ENCODE assay signal across 8 cellular contexts in genomic region chr5:112707187-112708179, GRCh38. TPM values are rescaled to one million over a fixed set of nuclear protein-coding genes. Genes with fewer than 3 reads are reported as not detected.
DNase-seq lines count a peak whose midpoint lies in the region; ATAC-seq and TF ChIP-seq lines count a peak whose summit lies in the region.

No MANE protein-coding gene starts in this region.

- H2BK5ac ChIP-seq in H9 (ENCODE audit: insufficient read length, low read length), result no peak overlapping the region

- peaks cover 0 to 4% (median 0%) of the 10 kb centered on the region in 3 experiments; a peak in 2 of 7 replicates for H3K36me3 Mint-ChIP-seq in H9 (ENCODE audit: insufficient read depth in 1 of 3, low read depth in 3 of 3)
- no peaks in the 10 kb centered on the region for H3K36me3 Mint-ChIP-seq in natural killer cell treated with Interleukin-12 subunit alpha and Interleukin-12 subunit beta and Interleukin-15 and Interleukin-18, amount 100 ng/mL, for 72 hours

- H4K5ac ChIP-seq in H9 (ENCODE audit: insufficient read length, low read depth, low read length), result no peak overlapping the region

- no peak overlapping the region for H4K91ac ChIP-seq in H9 (ENCODE audit: insufficient read length, low read depth, low read length)

- H3K27me3 ChIP-seq in H9 (ENCODE audit: insufficient read depth, low read length), result no peaks in the 10 kb centered on the region

- DNase-seq in G401 (ENCODE audit: low spot score) (peak; percentile 98), H9 (peak; percentile 99), M059J (ENCODE audit: low read depth) (peak; percentile 98), fibroblast of the aortic adventitia (ENCODE audit: low read depth) (peak; percentile 99)
- peak; percentile 98 for DNase-seq in activated effector memory CD4-positive, alpha-beta T cell treated with anti-CD3 and anti-CD28 coated beads, Interleukin-2, amount 50 U/mL, for 16 hours
- DNase-seq in natural killer cell treated with Interleukin-12 subunit alpha and Interleukin-12 subunit beta and Interleukin-15 and Interleukin-18, amount 100 ng/mL, for 72 hours (ENCODE audit: low spot score), result peak; percentile 99
- DNase-seq in stimulated activated naive CD4-positive, alpha-beta T cell treated with Interleukin-2 at 50 U/mL for 16 hours (lab: John Stamatoyannopoulos, UW), result peak; percentile 96

- peak overlapping the region; percentile 87 for H3K14ac ChIP-seq in H9 (ENCODE audit: insufficient read depth, low read length)

- H3K4me2 ChIP-seq in H9 (ENCODE audit: insufficient read depth, insufficient read length, low read length), result peak overlapping the region; percentile 74

- no peak overlapping the region for H2BK15ac ChIP-seq in H9 (ENCODE audit: low read depth, low read length)

- in situ Hi-C loops in G401 (cut with HindIII; ENCODE audit: low sequenced_read_pairs), result no loop called here

- no peak overlapping the region for H3K56ac ChIP-seq in H9 (ENCODE audit: insufficient read length, low read depth, low read length)

- no peaks in the 10 kb centered on the region; the same call in none of the 2 replicates for H3K27me3 Mint-ChIP-seq in H9 (ENCODE audit: low read depth)
- peaks cover 7 to 9% of the 10 kb centered on the region in 2 donors for H3K27me3 Mint-ChIP-seq in natural killer cell treated with Interleukin-12 subunit alpha and Interleukin-12 subunit beta and Interleukin-15 and Interleukin-18, amount 100 ng/mL, for 72 hours

- H3K79me1 ChIP-seq in H9 (ENCODE audit: insufficient read depth, low read depth, low read length, poor library complexity, severe bottlenecking), result peaks cover 3% of the 10 kb centered on the region

- no peak overlapping the region for H3K4ac ChIP-seq in H9 (ENCODE audit: low read depth, low read length)

- H3K4me1 ChIP-seq in H9 (ENCODE audit: insufficient read depth, low read length), result peaks cover 2% of the 10 kb centered on the region; the same call in 1 of the 2 replicates

- no CpG with 5 or more reads among the region's 65 CpGs for whole genome bisulfite sequencing in H9 (ENCODE audit: extremely low coverage, insufficient read length, low lambda C conversion rate)

- H3K9me3 Mint-ChIP-seq in H9, result no peaks in the 10 kb centered on the region
- no peaks in the 10 kb centered on the region for H3K9me3 Mint-ChIP-seq in natural killer cell treated with Interleukin-12 subunit alpha and Interleukin-12 subunit beta and Interleukin-15 and Interleukin-18, amount 100 ng/mL, for 72 hours

- no peak overlapping the region for H4K8ac ChIP-seq in H9 (replicated peaks; ENCODE audit: insufficient read length, low read depth, low read length)

- no peak overlapping the region for H2BK120ac ChIP-seq in H9 (ENCODE audit: low read depth, low read length, poor library complexity, severe bottlenecking)

- H3K4me3 Mint-ChIP-seq in H9, result peak overlapping the region; percentile 89 to 92
- peak overlapping the region; percentile 96 for H3K4me3 Mint-ChIP-seq in natural killer cell treated with Interleukin-12 subunit alpha and Interleukin-12 subunit beta and Interleukin-15 and Interleukin-18, amount 100 ng/mL, for 72 hours

- H2BK12ac ChIP-seq in H9 (ENCODE audit: insufficient read length, low read depth, low read length), result no peak overlapping the region

- H3K4me3 ChIP-seq in fibroblast of the aortic adventitia (ENCODE audit: low read depth, low read length), result peak overlapping the region; percentile 98

- peak overlapping the region; percentile 91 to 95 (median 94) for H3K27ac Mint-ChIP-seq in H9
- H3K27ac Mint-ChIP-seq in natural killer cell treated with Interleukin-12 subunit alpha and Interleukin-12 subunit beta and Interleukin-15 and Interleukin-18, amount 100 ng/mL, for 72 hours, result peak overlapping the region; percentile 84 to 94

- H3K9me3 ChIP-seq in H9 (ENCODE audit: control insufficient read depth, low read depth, low read length), result no peaks in the 10 kb centered on the region

- peaks cover 7% of the 10 kb centered on the region for H3K23me2 ChIP-seq in H9 (ENCODE audit: insufficient read length, low read depth, low read length, poor library complexity, severe bottlenecking)

- peak overlapping the region; percentile 64 for H3K18ac ChIP-seq in H9 (ENCODE audit: insufficient read length, low read depth, low read length)

- peak; percentile 96 for TF ChIP-seq POLR2A in Raji (IDR thresholded peaks at IDR 0.05; ENCODE audit: insufficient read depth, low read depth, low read length)

- H3K9ac ChIP-seq in H9 (ENCODE audit: extremely low read depth, insufficient read length, low read length), result peak overlapping the region; percentile 75

- ATAC-seq in natural killer cell treated with Interleukin-12 subunit alpha and Interleukin-12 subunit beta and Interleukin-15 and Interleukin-18, amount 100 ng/mL, for 72 hours, result peak; percentile 98 to 99

- no peak overlapping the region for H3K23ac ChIP-seq in H9 (ENCODE audit: insufficient read length, low read depth, low read length)

- H2AK5ac ChIP-seq in H9 (ENCODE audit: insufficient read length, low read length), result no peak overlapping the region

- H2AFZ ChIP-seq in H9 (ENCODE audit: low read length), result no peak overlapping the region

- H3K79me2 ChIP-seq in H9 (ENCODE audit: insufficient read depth, low read length), result peaks cover 14% of the 10 kb centered on the region; the same call in 1 of the 2 replicates

- H3K27ac ChIP-seq in H9 (ENCODE audit: insufficient read length, low read depth, low read length), result peak overlapping the region; percentile 31

- H3K4me1 Mint-ChIP-seq in H9, result peaks cover 31 to 34% of the 10 kb centered on the region in 2 experiments
- H3K4me1 Mint-ChIP-seq in natural killer cell treated with Interleukin-12 subunit alpha and Interleukin-12 subunit beta and Interleukin-15 and Interleukin-18, amount 100 ng/mL, for 72 hours (ENCODE audit: low read depth in 2 of 2), result peaks cover 34 to 43% of the 10 kb centered on the region in 2 donors

- H4K20me1 ChIP-seq in H9 (ENCODE audit: control insufficient read depth, insufficient read depth, insufficient read length), result no peaks in the 10 kb centered on the region

- TF ChIP-seq CTCF in H9 (conservative IDR thresholded peaks at IDR 0.05) (peak; percentile 19; the same call in 1 of the 3 replicates), fibroblast of the aortic adventitia (IDR thresholded peaks at IDR 0.05; ENCODE audit: insufficient read depth, low read length) (no peak)

- no peak overlapping the region for H2BK20ac ChIP-seq in H9 (ENCODE audit: low read depth, low read length, poor library complexity, severe bottlenecking)

- H3T11ph ChIP-seq in H9 (ENCODE audit: low read length), result no peak overlapping the region

RNA-seq across cellular contexts. Expression of gene APC, which starts 30.2 kb away (rescaled TPM):
- 16.9 and 21.6 TPM in 2 replicates for total RNA-seq in G401 (2014; rRNA removed; shearing (Covaris generic))
- total RNA-seq in H9 (2021) (28.1 and 29.3 TPM in 2 replicates), fibroblast of the aortic adventitia (ENCODE audit: low replicate concordance) (61.7 and 63.9 TPM in 2 replicates)
- total RNA-seq in M059J (2014; rRNA removed; shearing (Covaris generic)), result 18.7 and 28.1 TPM in 2 replicates
- total RNA-seq in natural killer cell treated with Interleukin-12 subunit alpha and Interleukin-12 subunit beta and Interleukin-15 and Interleukin-18, amount 100 ng/mL, for 72 hours, result 10 to 100 TPM; 31.8 to 38.5 TPM

Comparison
In these comparisons a context has a peak if more than half of its experiments do, and no peak if none do; other contexts are left out.
1. Peak in every context shown above with its lines: DNase-seq, ATAC-seq, H3K4me3 ChIP-seq and H3K27ac ChIP-seq.